ENCODE assay signal across 1 cellular context in genomic region chr10:121070671-121071070, GRCh38.
TF ChIP-seq lines count a peak whose summit lies in the region.

No MANE protein-coding gene starts in this region.

TF ChIP-seq in HCT116, 20 proteins besides CTCF, POLR2A, EP300 and RAD21:
- no peak for TF ChIP-seq REST (IDR thresholded peaks at IDR 0.05; ENCODE audit: low read depth)
- TF ChIP-seq JUND (IDR thresholded peaks at IDR 0.05), result no peak
- TF ChIP-seq EZH2 (IDR thresholded peaks at IDR 0.05), result no peak
- TF ChIP-seq CBX3 (IDR thresholded peaks at IDR 0.05; ENCODE audit: low read depth), result no peak
- no peak for TF ChIP-seq YY1 (IDR thresholded peaks at IDR 0.05; ENCODE audit: extremely low read depth, insufficient replicate concordance, low read depth, low read length)
